Comparison of ENCODE assay signal across 8 cellular contexts in genomic region chr2:60796573-60797509, GRCh38. TPM values are rescaled to one million over a fixed set of nuclear protein-coding genes. Genes with fewer than 3 reads are reported as not detected.
DNase-seq lines count a peak whose midpoint lies in the region; ATAC-seq lines count a peak whose summit lies in the region.

No MANE protein-coding gene starts in this region.

- peak overlapping the region in 1 of 8 donors; percentile 3 for H3K4me3 Mint-ChIP-seq in CD4-positive, alpha-beta memory T cell
- H3K4me3 Mint-ChIP-seq in immature natural killer cell: peak overlapping the region; percentile 63 to 68 (median 64)

- peaks cover 4% of the 10 kb centered on the region for H3K4me1 ChIP-seq in CD4-positive, alpha-beta memory T cell (ENCODE audit: insufficient read depth, low read length)

- H3K9me3 ChIP-seq in CD4-positive, alpha-beta memory T cell (ENCODE audit: control insufficient read depth in 1 of 2, low read length in 2 of 2): no peaks in the 10 kb centered on the region

- no peak overlapping the region for H3K27ac ChIP-seq in CD4-positive, alpha-beta memory T cell (ENCODE audit: low read depth, low read length)

- no peaks in the 10 kb centered on the region for H3K27me3 Mint-ChIP-seq in CD4-positive, alpha-beta memory T cell
- H3K27me3 Mint-ChIP-seq in immature natural killer cell (ENCODE audit: low read depth in 3 of 3): peaks cover 0 to 3% (median 0%) of the 10 kb centered on the region in 3 donors

- H3K9me3 Mint-ChIP-seq in CD4-positive, alpha-beta memory T cell: no peaks in the 10 kb centered on the region
- no peaks in the 10 kb centered on the region for H3K9me3 Mint-ChIP-seq in immature natural killer cell

- POLR2A ChIA-PET in CD4-positive, alpha-beta memory T cell (lab: Charles Lee; ENCODE audit: partially characterized antibody): no interaction called here

- H3K27me3 ChIP-seq in CD4-positive, alpha-beta memory T cell (ENCODE audit: insufficient read depth, low read length): no peaks in the 10 kb centered on the region

- peaks cover 40% of the 10 kb centered on the region for H3K36me3 ChIP-seq in CD4-positive, alpha-beta memory T cell (ENCODE audit: insufficient read depth, low read length)

- H3K27ac Mint-ChIP-seq in CD4-positive, alpha-beta memory T cell: peak overlapping the region in 6 of 7 donors; percentile 3 to 74 (median 54)
- H3K27ac Mint-ChIP-seq in immature natural killer cell: peak overlapping the region; percentile 78 to 97 (median 87)

- no peak for ATAC-seq in GM19455 (IDR thresholded peaks at IDR 0.05; ENCODE audit: unreplicated experiment)

- intact Hi-C loops in CD4-positive, alpha-beta memory T cell (cut with micrococcal nuclease): no loop called here

- H3K4me1 Mint-ChIP-seq in CD4-positive, alpha-beta memory T cell: peaks cover 5 to 13% (median 9%) of the 10 kb centered on the region in 4 donors
- H3K4me1 Mint-ChIP-seq in immature natural killer cell: peaks cover 20 to 33% of the 10 kb centered on the region in 2 donors

- DNase-seq in CD4-positive, alpha-beta memory T cell: no peak
- DNase-seq in HCEC 1CT: peak; percentile 3
- DNase-seq in SKM-1 (lab: John Stamatoyannopoulos, UW; ENCODE audit: unreplicated experiment): peak; percentile 96
- DNase-seq in immature natural killer cell: no peak
- no peak for DNase-seq in nucleus accumbens (lab: John Stamatoyannopoulos, UW)
- DNase-seq in NCI-H524 treated with DMSO at 0.1 percent for 48 hours (lab: John Stamatoyannopoulos, UW): no peak
- DNase-seq in DMS79 (lab: John Stamatoyannopoulos, UW): no peak

- CTCF ChIA-PET in CD4-positive, alpha-beta memory T cell (lab: Charles Lee; ENCODE audit: partially characterized antibody): interaction anchor here (0.6 to 1.2 kb wide), 3 partner anchors 21 to 204 kb away, joined by 3 read pairs; no protein-coding TSS in a partner anchor

- H3K4me3 ChIP-seq in CD4-positive, alpha-beta memory T cell (ENCODE audit: low read length in 2 of 2): no peak overlapping the region

- H3K36me3 Mint-ChIP-seq in CD4-positive, alpha-beta memory T cell: peaks cover 46 to 70% of the 10 kb centered on the region in 2 donors
- H3K36me3 Mint-ChIP-seq in immature natural killer cell: peaks cover 22 to 63% (median 24%) of the 10 kb centered on the region in 3 donors

RNA-seq across cellular contexts. Expression of gene PAPOLG, which starts 40.8 kb away (rescaled TPM):
- total RNA-seq in CD4-positive, alpha-beta memory T cell: 10 to 100 TPM; 40.1 to 40.3 TPM
- polyA plus RNA-seq in CD4-positive, alpha-beta memory T cell: 10 to 100 TPM in 1 of 2 donors, 1 to 10 TPM in 1; 9.4 to 17.6 TPM
- 10 to 100 TPM in 1 of 3 donors, 1 to 10 TPM in 2; 5.1 to 19.5 (median 8.9) TPM for polyA plus RNA-seq in immature natural killer cell

Comparison
In these comparisons a context has a peak if more than half of its experiments do, and no peak if none do; other contexts are left out.
1. DNase-seq: peak in HCEC 1CT (single experiment) and SKM-1 (single experiment); none in CD4-positive, alpha-beta memory T cell (0 of 5), immature natural killer cell (0 of 3), nucleus accumbens (0 of 56), NCI-H524 treated with DMSO at 0.1 percent for 48 hours (single experiment) and DMS79 (single experiment).